ENCODE assay signal across 22 cellular contexts in the genomic region with DNA sequence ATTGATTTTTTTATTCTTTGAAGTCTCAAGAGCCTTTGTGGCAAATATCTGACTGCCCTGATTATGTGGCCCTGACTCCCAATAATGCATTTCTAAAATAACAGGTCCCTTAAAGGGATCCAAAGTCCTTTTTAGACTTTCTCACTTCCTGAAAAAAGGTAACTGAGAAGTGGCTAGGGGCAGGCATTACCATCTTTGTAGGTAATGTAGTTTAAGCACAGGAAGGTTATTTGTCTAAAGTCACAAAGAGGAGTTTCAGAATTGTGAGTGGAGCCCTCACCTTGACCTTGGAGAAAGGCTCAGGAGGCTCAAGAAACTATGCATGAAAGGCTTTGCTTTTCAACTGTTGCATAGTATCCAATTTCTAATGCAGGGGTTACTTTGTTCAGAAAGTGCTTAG.
"Had no signal": no experiment of that assay in that cellular context is flagged by ENCODE, and none has a peak within 500 bp of the region (broad histone marks: within the 10 kb centered on the region; RNA-seq: fewer than 3 reads in every experiment).

No MANE protein-coding gene starts in this region.

- ATAC-seq: activated CD4-positive, alpha-beta T cell treated with anti-CD3 and anti-CD28 coated beads for 36 hours; foreskin keratinocyte; mucosa of descending colon; natural killer cell treated with Interleukin-12 subunit alpha and Interleukin-12 subunit beta and Interleukin-15 and Interleukin-18, amount 100 ng/mL, for 72 hours; sciatic nerve; stimulated activated naive CD8-positive, alpha-beta T cell treated with anti-CD3 and anti-CD28 coated beads, Interleukin-15, Interleukin-2, amounts not matched to agents 100 U/mL and 50 U/mL, for 24 hours had no signal

- DNase-seq: activated CD4-positive, alpha-beta T cell treated with anti-CD3 and anti-CD28 coated beads for 36 hours; activated CD4-positive, alpha-beta T cell treated with anti-CD3 and anti-CD28 coated beads, Interleukin-2, amount 50 U/mL, for 48 hours; activated CD4-positive, CD25-positive, alpha-beta regulatory T cell; activated CD8-positive, alpha-beta memory T cell treated with anti-CD3 and anti-CD28 coated beads for 24 hours; activated effector memory CD4-positive, alpha-beta T cell treated with Interleukin-2 at 50 U/mL for 16 hours; activated naive CD4-positive, alpha-beta T cell treated with Interleukin-2 at 50 U/mL for 16 hours; anterior cingulate cortex; dermis blood vessel endothelial cell; effector CD4-positive, alpha-beta T cell; foreskin keratinocyte; kidney glomerular epithelial cell; left ventricle myocardium inferior; mucosa of descending colon; retina; stimulated activated CD4-positive, alpha-beta T cell treated with anti-CD3 and anti-CD28 coated beads, Interleukin-12 subunit alpha, Interleukin-12 subunit beta, amount 100 ng/mL, for 4 hours; stimulated activated CD4-positive, alpha-beta T cell treated with anti-CD3 and anti-CD28 coated beads, Interleukin-4, amount 100 ng/mL, for 1 hour; stimulated activated naive CD8-positive, alpha-beta T cell treated with anti-CD3 and anti-CD28 coated beads, Interleukin-15, Interleukin-2, amounts not matched to agents 100 U/mL and 50 U/mL, for 24 hours; testis; transverse colon had no signal

- FAIRE-seq: bronchial epithelial cell had no signal
